ENCODE assay signal across 20 cellular contexts in genomic region chr1:176522310-176522846, GRCh38.
"Had no signal": no experiment of that assay in that cellular context is flagged by ENCODE, and none has a peak within 500 bp of the region (broad histone marks: within the 10 kb centered on the region; RNA-seq: fewer than 3 reads in every experiment).

No MANE protein-coding gene starts in this region.

- H3K9me3 ChIP-seq: suprapubic skin, upper lobe of left lung had no signal

- ATAC-seq: activated CD8-positive, alpha-beta T cell treated with anti-CD3 and anti-CD28 coated beads for 36 hours; activated T-cell treated with anti-CD3 and anti-CD28 coated beads, Interleukin-2, amount 50 U/mL, for 72 hours; stimulated activated naive CD8-positive, alpha-beta T cell treated with anti-CD3 and anti-CD28 coated beads, Interleukin-15, Interleukin-2, amounts not matched to agents 100 U/mL and 50 U/mL, for 24 hours; T-cell had no signal

- H3K9me3 Mint-ChIP-seq: activated CD8-positive, alpha-beta T cell treated with anti-CD3 and anti-CD28 coated beads for 36 hours; activated naive CD8-positive, alpha-beta T cell treated with anti-CD3 and anti-CD28 coated beads, Interleukin-2, amount 10 ng/mL, durations not matched to agents 7 days and 5 days; activated T-cell treated with anti-CD3 and anti-CD28 coated beads, Interleukin-2, amount 50 U/mL, for 72 hours; nephron had no signal

- DNase-seq: activated CD4-positive, alpha-beta T cell treated with anti-CD3 and anti-CD28 coated beads for 4 hours; activated CD8-positive, alpha-beta memory T cell treated with anti-CD3 and anti-CD28 coated beads, Interleukin-2, amount 50 U/mL, for 4 hours; activated CD8-positive, alpha-beta T cell treated with anti-CD3 and anti-CD28 coated beads for 36 hours; activated gamma-delta T cell treated with Interleukin-2 at 50 U/mL for 16 hours; activated naive CD8-positive, alpha-beta T cell treated with anti-CD3 and anti-CD28 coated beads, Interleukin-2, amount 10 ng/mL, durations not matched to agents 7 days and 5 days; activated T-cell treated with anti-CD3 and anti-CD28 coated beads, Interleukin-2, amount 50 U/mL, for 72 hours; anterior cingulate cortex; dorsolateral prefrontal cortex; foreskin melanocyte; head of caudate nucleus; kidney; stimulated activated CD4-positive, alpha-beta T cell treated with anti-CD3 and anti-CD28 coated beads, Interleukin-2, amount 100 ng/mL, for 48 hours; stimulated activated CD8-positive, alpha-beta memory T cell treated with anti-CD3 and anti-CD28 coated beads, Interleukin-4, amount 100 ng/mL, for 48 hours; stimulated activated naive CD8-positive, alpha-beta T cell treated with anti-CD3 and anti-CD28 coated beads, Interleukin-15, Interleukin-2, amounts not matched to agents 100 U/mL and 50 U/mL, for 24 hours; T-cell; T1000; upper lobe of left lung; WERI-Rb-1 had no signal

- H3K27ac ChIP-seq: dorsolateral prefrontal cortex, suprapubic skin, upper lobe of left lung, WERI-Rb-1 had no signal

- H3K4me1 ChIP-seq: suprapubic skin, upper lobe of left lung had no signal

- H3K36me3 ChIP-seq: suprapubic skin, upper lobe of left lung, WERI-Rb-1 had no signal

- H3K4me3 ChIP-seq: dorsolateral prefrontal cortex, suprapubic skin, upper lobe of left lung had no signal

- H3K36me3 Mint-ChIP-seq: activated naive CD8-positive, alpha-beta T cell treated with anti-CD3 and anti-CD28 coated beads, Interleukin-2, amount 10 ng/mL, durations not matched to agents 7 days and 5 days; T-cell had no signal

- H3K27ac Mint-ChIP-seq: activated CD8-positive, alpha-beta T cell treated with anti-CD3 and anti-CD28 coated beads for 36 hours; activated naive CD8-positive, alpha-beta T cell treated with anti-CD3 and anti-CD28 coated beads, Interleukin-2, amount 10 ng/mL, durations not matched to agents 7 days and 5 days; activated T-cell treated with anti-CD3 and anti-CD28 coated beads, Interleukin-2, amount 50 U/mL, for 72 hours; nephron; T-cell had no signal

- H3K27me3 ChIP-seq: dorsolateral prefrontal cortex, suprapubic skin, upper lobe of left lung had no signal
